22 cellular contexts compared by ENCODE assay signal in genomic region chr15:25424073-25424472, GRCh38.
"Had no signal": no experiment of that assay in that cellular context is flagged by ENCODE, and none has a peak within 500 bp of the region (broad histone marks: within the 10 kb centered on the region; RNA-seq: fewer than 3 reads in every experiment).

No MANE protein-coding gene starts in this region.

- H3K36me3 ChIP-seq: colonic mucosa, left ventricle myocardium inferior, lower lobe of right lung, right lobe of liver, thoracic aorta, transverse colon had no signal

- H3K27me3 Mint-ChIP-seq: naive thymus-derived CD4-positive, alpha-beta T cell had no signal

- H3K27ac Mint-ChIP-seq: nephron progenitor cell; stimulated activated effector memory CD8-positive, alpha-beta T cell treated with anti-CD3 and anti-CD28 coated beads, Interleukin-12 subunit alpha, Interleukin-12 subunit beta, amount 100 ng/mL, for 72 hours had no signal

- H3K9ac ChIP-seq: parathyroid adenoma had no signal

- H3K4me1 ChIP-seq: colonic mucosa, lower lobe of right lung, parathyroid adenoma had no signal

- H3K4me1 Mint-ChIP-seq: nephron progenitor cell had no signal

- H2AFZ ChIP-seq: hepatocyte, parathyroid adenoma had no signal

- ATAC-seq: foreskin keratinocyte; left cardiac atrium; lower lobe of right lung; naive thymus-derived CD4-positive, alpha-beta T cell; right lobe of liver; stimulated activated effector memory CD8-positive, alpha-beta T cell treated with anti-CD3 and anti-CD28 coated beads, Interleukin-12 subunit alpha, Interleukin-12 subunit beta, amount 100 ng/mL, for 72 hours had no signal

- H3K4me3 ChIP-seq: colonic mucosa, hepatocyte, left ventricle myocardium inferior, lower lobe of right lung, psoas muscle, right lobe of liver, stomach, thoracic aorta, transverse colon had no signal

- H3K4me3 Mint-ChIP-seq: nephron progenitor cell; stimulated activated effector memory CD8-positive, alpha-beta T cell treated with anti-CD3 and anti-CD28 coated beads, Interleukin-12 subunit alpha, Interleukin-12 subunit beta, amount 100 ng/mL, for 72 hours had no signal

- H3K27me3 ChIP-seq: colonic mucosa, foreskin keratinocyte, hepatocyte, right lobe of liver, stomach, transverse colon had no signal

- H3K27ac ChIP-seq: colonic mucosa, foreskin keratinocyte, hepatocyte, left ventricle myocardium inferior, lower lobe of right lung, parathyroid adenoma, psoas muscle, right lobe of liver, stomach, thoracic aorta, transverse colon had no signal

- H3K9me3 ChIP-seq: colonic mucosa, lower lobe of right lung, psoas muscle, right lobe of liver, stomach, thoracic aorta, transverse colon had no signal

- H3K4me2 ChIP-seq: hepatocyte had no signal

- DNase-seq: colonic mucosa; dermis blood vessel endothelial cell; erythroblast; foreskin keratinocyte; kidney; left cardiac atrium; left ventricle myocardium inferior; lower lobe of right lung; naive thymus-derived CD4-positive, alpha-beta T cell; nephron progenitor cell; psoas muscle; retina; right lobe of liver; stimulated activated CD4-positive, alpha-beta T cell treated with anti-CD3 and anti-CD28 coated beads, Interleukin-4, amount 100 ng/mL, for 1 hour; stimulated activated CD8-positive, alpha-beta memory T cell treated with anti-CD3 and anti-CD28 coated beads, Interleukin-4, amount 100 ng/mL, for 48 hours; stomach; substantia nigra; transverse colon had no signal
